In genomic region chr5:149381986-149382338, GRCh38 we compare ENCODE assay signal across 8 cellular contexts.
DNase-seq lines count a peak whose midpoint lies in the region; ATAC-seq lines count a peak whose summit lies in the region.

No MANE protein-coding gene starts in this region.

- H3K36me3 Mint-ChIP-seq in memory B cell, result peaks cover 2% of the 10 kb centered on the region

- DNase-seq in DMS153 (lab: John Stamatoyannopoulos, UW) (peak; percentile 7), DMS153 treated with DMSO at 0.1 percent for 48 hours (lab: John Stamatoyannopoulos, UW; ENCODE audit: unreplicated experiment) (no peak), NCI-H345 treated with DMSO at 0.1 percent for 48 hours (lab: John Stamatoyannopoulos, UW; ENCODE audit: unreplicated experiment) (peak; percentile 25), memory B cell (ENCODE audit: low spot score in 2 of 2) (peak; percentile 63 to 76)
- peak; percentile 80 to 83 for DNase-seq in activated CD4-positive, alpha-beta T cell treated with anti-CD3 and anti-CD28 coated beads, Interleukin-2, amount 50 U/mL, for 48 hours
- DNase-seq in stimulated activated CD8-positive, alpha-beta memory T cell treated with anti-CD3 and anti-CD28 coated beads, Interleukin-15, amount 100 ng/mL, for 1 hour (ENCODE audit: low read depth), result peak; percentile 55

- peaks cover 0 to 19% of the 10 kb centered on the region in 2 donors for H3K4me1 ChIP-seq in duodenal mucosa (ENCODE audit: control insufficient read depth in 1 of 2, insufficient read depth in 2 of 2, low read length in 2 of 2)

- peak overlapping the region in 1 of 2 donors; percentile 47 for H3K9ac ChIP-seq in duodenal mucosa (ENCODE audit: low read depth in 1 of 2, low read length in 2 of 2)

- no peaks in the 10 kb centered on the region for H3K9me3 Mint-ChIP-seq in memory B cell

- no peaks in the 10 kb centered on the region for H3K27me3 Mint-ChIP-seq in memory B cell

- no peaks in the 10 kb centered on the region for H3K27me3 ChIP-seq in duodenal mucosa (ENCODE audit: control insufficient read depth in 1 of 2, insufficient read depth in 2 of 2, low read length in 2 of 2)

- no peaks in the 10 kb centered on the region for H3K36me3 ChIP-seq in duodenal mucosa (ENCODE audit: control insufficient read depth in 1 of 2, insufficient read depth in 2 of 2, low read length in 2 of 2)

- H3K4me3 ChIP-seq in duodenal mucosa (ENCODE audit: low read depth in 1 of 2, low read length in 2 of 2), result no peak overlapping the region

- H3K27ac Mint-ChIP-seq in memory B cell, result no peak overlapping the region

- H3K4me3 Mint-ChIP-seq in memory B cell, result no peak overlapping the region

- H3K4me1 Mint-ChIP-seq in memory B cell, result peaks cover 4% of the 10 kb centered on the region

- no peaks in the 10 kb centered on the region for H3K9me3 ChIP-seq in duodenal mucosa (ENCODE audit: control insufficient read depth in 1 of 2, low read length in 2 of 2)

- ATAC-seq in HG02759 (IDR thresholded peaks at IDR 0.05; ENCODE audit: unreplicated experiment), result peak; percentile 80
- peak; percentile 89 for ATAC-seq in memory B cell (ENCODE audit: low read depth)

- peak overlapping the region; percentile 59 for H3K27ac ChIP-seq in duodenal mucosa (ENCODE audit: low read depth, low read length)
